Comparison of ENCODE assay signal across 21 cellular contexts in genomic region chr14:22892488-22892887, GRCh38. TPM values are rescaled to one million over a fixed set of nuclear protein-coding genes. Genes with fewer than 3 reads are reported as not detected.
DNase-seq lines count a peak whose midpoint lies in the region; ATAC-seq, FAIRE-seq and TF ChIP-seq lines count a peak whose summit lies in the region.
"Had no signal": no experiment of that assay in that cellular context is flagged by ENCODE, and none has a peak within 500 bp of the region (broad histone marks: within the 10 kb centered on the region; RNA-seq: fewer than 3 reads in every experiment).

No MANE protein-coding gene starts in this region.

- peaks cover 6% of the 10 kb centered on the region for H3K4me1 ChIP-seq in astrocyte (ENCODE audit: insufficient read depth, low read length)

- H2AFZ ChIP-seq in astrocyte (ENCODE audit: low read depth, low read length): no peak overlapping the region

- H3K4me3 ChIP-seq in astrocyte (ENCODE audit: insufficient read depth, low read depth, low read length) (no peak overlapping the region), coronary artery (no peak overlapping the region)
- H3K4me3 ChIP-seq: A549; BLaER1 treated with 17β-estradiol and CSF1 and Interleukin-3, amounts not matched to agents 10 nM and 100 nM; SK-N-MC had no signal

- peak overlapping the region; percentile 27 for H3K4me3 Mint-ChIP-seq in astrocyte (ENCODE audit: unreplicated experiment)
- H3K4me3 Mint-ChIP-seq in neural crest cell: no peak overlapping the region
- H3K4me3 Mint-ChIP-seq in endothelial cell (ENCODE audit: unreplicated experiment): no peak overlapping the region
- H3K4me3 Mint-ChIP-seq: HFFc6 had no signal

- H3K27ac ChIP-seq in astrocyte (ENCODE audit: low read depth, low read length) (no peak overlapping the region), coronary artery (no peak overlapping the region)
- H3K27ac ChIP-seq: A549; BLaER1 treated with 17β-estradiol and CSF1 and Interleukin-3, amounts not matched to agents 10 nM and 100 nM; SK-N-MC had no signal

- DNase-seq in Ammon's horn (ENCODE audit: low spot score) (peak; percentile 37), NCI-H1694 (lab: John Stamatoyannopoulos, UW) (peak; percentile 44), astrocyte (ENCODE audit: low read depth) (no peak), neural crest cell (ENCODE audit: low read depth, low spot score) (no peak), epidermal melanocyte (ENCODE audit: insufficient read length, low spot score) (no peak), coronary artery (ENCODE audit: low spot score) (no peak), endothelial cell (ENCODE audit: low spot score) (no peak)
- DNase-seq: CD8-positive, alpha-beta memory T cell; DMS79; H7; HFFc6; NCI-H1417 treated with DMSO at 0.1 percent for 48 hours; NCI-H2081; NK-92 treated with Interleukin-12 subunit alpha and Interleukin-12 subunit beta, amount 100 ng/mL, for 24 hours; SHP77 had no signal

- H3K27ac Mint-ChIP-seq in astrocyte (ENCODE audit: unreplicated experiment) (no peak overlapping the region), neural crest cell (ENCODE audit: unreplicated experiment) (peak overlapping the region; percentile 17), endothelial cell (ENCODE audit: unreplicated experiment) (no peak overlapping the region)
- H3K27ac Mint-ChIP-seq: HFFc6 had no signal

- H3K27me3 Mint-ChIP-seq in astrocyte (ENCODE audit: low read depth, unreplicated experiment) (peaks cover 3% of the 10 kb centered on the region), neural crest cell (ENCODE audit: low read depth) (no peaks in the 10 kb centered on the region), endothelial cell (ENCODE audit: unreplicated experiment) (peaks cover 1% of the 10 kb centered on the region)
- H3K27me3 Mint-ChIP-seq: CD8-positive, alpha-beta memory T cell had no signal

- no peak overlapping the region for H3K4me2 ChIP-seq in astrocyte (ENCODE audit: low read length)
- H3K4me2 ChIP-seq: A549 had no signal

- H3K79me2 ChIP-seq in astrocyte (ENCODE audit: insufficient read depth, low read length): no peaks in the 10 kb centered on the region

- no peaks in the 10 kb centered on the region for H4K20me1 ChIP-seq in astrocyte (ENCODE audit: insufficient read depth, low read length)

- H3K9me3 Mint-ChIP-seq in astrocyte (ENCODE audit: unreplicated experiment) (no peaks in the 10 kb centered on the region), neural crest cell (no peaks in the 10 kb centered on the region), endothelial cell (ENCODE audit: unreplicated experiment) (no peaks in the 10 kb centered on the region)
- H3K9me3 Mint-ChIP-seq: CD8-positive, alpha-beta memory T cell; HFFc6 had no signal

- H3K36me3 ChIP-seq in astrocyte (ENCODE audit: insufficient read depth, low read length): no peaks in the 10 kb centered on the region

- H3K4me1 Mint-ChIP-seq in astrocyte (ENCODE audit: low read depth, unreplicated experiment) (peaks cover 10% of the 10 kb centered on the region), neural crest cell (peaks cover 10% of the 10 kb centered on the region), endothelial cell (ENCODE audit: unreplicated experiment) (peaks cover 5% of the 10 kb centered on the region)

- TF ChIP-seq CTCF in astrocyte (IDR thresholded peaks at IDR 0.05; ENCODE audit: insufficient read depth, low read depth, low read length) (no peak), neural crest cell (conservative IDR thresholded peaks at IDR 0.05) (no peak), coronary artery (IDR thresholded peaks at IDR 0.05) (no peak), endothelial cell (IDR thresholded peaks at IDR 0.05; ENCODE audit: unreplicated experiment) (no peak)

- FAIRE-seq in astrocyte (lab: Jason Lieb, UNC): no peak
- FAIRE-seq: A549, GM12892, RCC 7860 had no signal

- no peak for ATAC-seq in HG03196 (IDR thresholded peaks at IDR 0.05; ENCODE audit: unreplicated experiment)
- ATAC-seq: A549 had no signal

- H3K27me3 ChIP-seq in astrocyte (ENCODE audit: insufficient read depth, low read length): no peaks in the 10 kb centered on the region
- H3K27me3 ChIP-seq: BLaER1 treated with 17β-estradiol and CSF1 and Interleukin-3, amounts not matched to agents 10 nM and 100 nM had no signal

- H3K36me3 Mint-ChIP-seq in astrocyte (ENCODE audit: low read depth, unreplicated experiment): no peaks in the 10 kb centered on the region
- H3K36me3 Mint-ChIP-seq in neural crest cell (ENCODE audit: low read depth): no peaks in the 10 kb centered on the region
- H3K36me3 Mint-ChIP-seq in endothelial cell (ENCODE audit: low read depth, unreplicated experiment): peaks cover 7% of the 10 kb centered on the region

- H3K9ac ChIP-seq in astrocyte (ENCODE audit: low read length): no peak overlapping the region
- H3K9ac ChIP-seq: BLaER1 treated with 17β-estradiol and CSF1 and Interleukin-3, amounts not matched to agents 10 nM and 100 nM had no signal

- H3K9me3 ChIP-seq in astrocyte (ENCODE audit: insufficient read depth, low read depth, low read length): no peaks in the 10 kb centered on the region
- H3K9me3 ChIP-seq: A549; BLaER1 treated with 17β-estradiol and CSF1 and Interleukin-3, amounts not matched to agents 10 nM and 100 nM had no signal

RNA-seq across cellular contexts. Expression of gene REM2, which starts 9.5 kb away (rescaled TPM):
- 0.48 and 0.79 TPM in 2 replicates for total RNA-seq in astrocyte
- total RNA-seq in neural crest cell: 3.0 and 3.6 TPM in 2 replicates
- total RNA-seq in endothelial cell (ENCODE audit: unreplicated experiment): 0.36 TPM

RNA-seq across cellular contexts. Expression of gene LRP10, which starts 20.9 kb away (rescaled TPM):
- total RNA-seq in astrocyte: 142 and 157 TPM in 2 replicates
- 14.3 and 16.3 TPM in 2 replicates for total RNA-seq in neural crest cell
- 105 TPM for total RNA-seq in endothelial cell (ENCODE audit: unreplicated experiment)

RNA-seq across cellular contexts. Expression of gene RBM23, which starts 26.5 kb away (rescaled TPM):
- total RNA-seq in astrocyte (43.9 and 49.3 TPM in 2 replicates), neural crest cell (103 and 110 TPM in 2 replicates), endothelial cell (ENCODE audit: unreplicated experiment) (52.4 TPM)

RNA-seq across cellular contexts. Expression of gene PRMT5, which starts 36.7 kb away (rescaled TPM):
- total RNA-seq in astrocyte: 84.2 and 91.6 TPM in 2 replicates
- total RNA-seq in neural crest cell: 134 and 136 TPM in 2 replicates
- total RNA-seq in endothelial cell (ENCODE audit: unreplicated experiment): 57.9 TPM

RNA-seq across cellular contexts. Expression of gene MMP14, which starts 56.1 kb away (rescaled TPM):
- total RNA-seq in astrocyte (911 and 1,063 TPM in 2 replicates), neural crest cell (63.2 and 68.6 TPM in 2 replicates), endothelial cell (ENCODE audit: unreplicated experiment) (819 TPM)

Comparison
In these comparisons a context has a peak if more than half of its experiments do, and no peak if none do; other contexts are left out.
1. DNase-seq: peak in Ammon's horn (single experiment) and NCI-H1694 (single experiment); none in astrocyte (single experiment), neural crest cell (single experiment), epidermal melanocyte (single experiment), coronary artery (single experiment) and endothelial cell (single experiment).